ENCODE assay signal across 24 cellular contexts in genomic region chr17:31411707-31412285, GRCh38.
"Had no signal": no experiment of that assay in that cellular context is flagged by ENCODE, and none has a peak within 500 bp of the region (broad histone marks: within the 10 kb centered on the region; RNA-seq: fewer than 3 reads in every experiment).

No MANE protein-coding gene starts in this region.

- DNase-seq: cortex of kidney; effector memory CD8-positive, alpha-beta T cell; gastrocnemius medialis; heart right ventricle; hypothalamus; left colon; mammary epithelial cell; natural killer cell; nucleus accumbens; ovary; right cardiac atrium; stimulated activated CD4-positive, alpha-beta T cell treated with anti-CD3 and anti-CD28 coated beads, Interleukin-4, amount 100 ng/mL, for 1 hour; stimulated activated CD8-positive, alpha-beta memory T cell treated with anti-CD3 and anti-CD28 coated beads, Interleukin-4, amount 100 ng/mL, for 48 hours; transverse colon had no signal

- H3K4me2 ChIP-seq: smooth muscle cell had no signal

- FAIRE-seq: islet of Langerhans had no signal

- H3K27me3 ChIP-seq: cardiac muscle cell, ovary, transverse colon had no signal

- H3K4me3 Mint-ChIP-seq: effector memory CD8-positive, alpha-beta T cell; natural killer cell; neural crest cell; stimulated activated effector memory CD8-positive, alpha-beta T cell treated with anti-CD3 and anti-CD28 coated beads, Interleukin-12 subunit alpha, Interleukin-12 subunit beta, amount 100 ng/mL, for 72 hours; stimulated activated naive CD8-positive, alpha-beta T cell treated with anti-CD3 and anti-CD28 coated beads, Interleukin-15, Interleukin-2, amounts not matched to agents 100 ng/mL and 50 ng/mL, for 24 hours had no signal

- H3K36me3 Mint-ChIP-seq: natural killer cell; stimulated activated effector memory CD8-positive, alpha-beta T cell treated with anti-CD3 and anti-CD28 coated beads, Interleukin-12 subunit alpha, Interleukin-12 subunit beta, amount 100 ng/mL, for 72 hours had no signal

- H3K27me3 Mint-ChIP-seq: stimulated activated naive CD8-positive, alpha-beta T cell treated with anti-CD3 and anti-CD28 coated beads, Interleukin-15, Interleukin-2, amounts not matched to agents 100 ng/mL and 50 ng/mL, for 24 hours had no signal

- ATAC-seq: effector memory CD8-positive, alpha-beta T cell; gastrocnemius medialis; heart right ventricle; left colon; mucosa of descending colon; natural killer cell; right cardiac atrium; stimulated activated effector memory CD8-positive, alpha-beta T cell treated with anti-CD3 and anti-CD28 coated beads, Interleukin-12 subunit alpha, Interleukin-12 subunit beta, amount 100 ng/mL, for 72 hours had no signal

- H3K36me3 ChIP-seq: cardiac muscle cell, esophagus muscularis mucosa, gastrocnemius medialis, heart right ventricle, ovary, thoracic aorta, transverse colon had no signal

- H3K4me3 ChIP-seq: cardiac muscle cell, esophagus muscularis mucosa, gastrocnemius medialis, heart right ventricle, mucosa of descending colon, ovary, smooth muscle cell, thoracic aorta, transverse colon had no signal

- H3K9me3 ChIP-seq: esophagus muscularis mucosa, gastrocnemius medialis, heart right ventricle, mucosa of descending colon, ovary, thoracic aorta, transverse colon had no signal

- H3K27ac ChIP-seq: cardiac muscle cell, epithelial cell of prostate, esophagus muscularis mucosa, gastrocnemius medialis, heart right ventricle, ovary, thoracic aorta, transverse colon had no signal

- H3K9me3 Mint-ChIP-seq: effector memory CD8-positive, alpha-beta T cell; natural killer cell; neural crest cell; stimulated activated effector memory CD8-positive, alpha-beta T cell treated with anti-CD3 and anti-CD28 coated beads, Interleukin-12 subunit alpha, Interleukin-12 subunit beta, amount 100 ng/mL, for 72 hours; stimulated activated naive CD8-positive, alpha-beta T cell treated with anti-CD3 and anti-CD28 coated beads, Interleukin-15, Interleukin-2, amounts not matched to agents 100 ng/mL and 50 ng/mL, for 24 hours had no signal

- H3K4me1 Mint-ChIP-seq: natural killer cell; stimulated activated effector memory CD8-positive, alpha-beta T cell treated with anti-CD3 and anti-CD28 coated beads, Interleukin-12 subunit alpha, Interleukin-12 subunit beta, amount 100 ng/mL, for 72 hours had no signal

- H3K27ac Mint-ChIP-seq: effector memory CD8-positive, alpha-beta T cell; natural killer cell; stimulated activated effector memory CD8-positive, alpha-beta T cell treated with anti-CD3 and anti-CD28 coated beads, Interleukin-12 subunit alpha, Interleukin-12 subunit beta, amount 100 ng/mL, for 72 hours; stimulated activated naive CD8-positive, alpha-beta T cell treated with anti-CD3 and anti-CD28 coated beads, Interleukin-15, Interleukin-2, amounts not matched to agents 100 ng/mL and 50 ng/mL, for 24 hours had no signal
